In the genomic region with DNA sequence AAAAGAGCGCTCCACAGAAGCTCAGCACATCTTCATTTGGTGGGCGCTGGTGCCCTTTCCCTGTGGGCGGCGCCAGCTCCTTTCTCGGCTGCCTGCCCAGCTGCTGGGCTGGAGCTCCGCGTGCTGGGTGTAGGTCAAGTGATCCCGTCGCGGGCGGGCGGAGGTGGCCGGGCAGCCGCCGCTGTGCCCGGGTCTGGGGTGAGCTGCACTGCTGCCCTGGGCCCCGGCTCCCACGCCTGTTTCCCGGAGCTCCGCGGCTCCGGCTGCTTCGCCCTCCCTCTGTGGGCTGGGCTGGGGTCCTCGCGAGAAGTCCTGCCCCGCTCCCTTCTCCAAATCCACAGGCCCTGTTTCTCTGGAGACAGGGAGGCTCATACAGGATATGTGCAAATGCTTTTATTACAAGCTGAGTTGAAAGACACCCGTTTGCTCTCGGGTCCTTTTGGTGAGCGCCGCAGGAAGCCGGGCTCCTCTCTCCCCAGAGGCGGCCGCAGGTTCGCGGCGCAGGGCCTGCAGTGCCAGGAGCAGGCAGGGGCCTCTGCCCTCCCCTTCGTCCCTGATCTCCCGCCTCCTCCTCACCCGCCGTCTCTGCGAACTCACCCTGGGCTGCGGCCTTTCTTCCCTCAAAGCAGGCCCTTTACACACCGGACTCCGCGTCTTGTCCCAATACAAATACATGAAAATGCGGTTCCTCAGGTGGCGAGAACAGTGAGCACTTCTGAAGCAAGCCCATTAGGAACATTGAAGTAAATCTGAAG, we compare ENCODE assay signal across 9 cellular contexts.
A peak's percentile ranks its signal among the peaks of the same experiment; 100 is the strongest.
DNase-seq lines count a peak whose midpoint lies in the region; ATAC-seq, FAIRE-seq and TF ChIP-seq lines count a peak whose summit lies in the region.
"Had no signal": no experiment of that assay in that cellular context is flagged by ENCODE, and none has a peak within 500 bp of the region (broad histone marks: within the 10 kb centered on the region; RNA-seq: fewer than 3 reads in every experiment).

No MANE protein-coding gene starts in this region.

- no peak for TF ChIP-seq RAD21 in A549 (conservative IDR thresholded peaks at IDR 0.05 in 1 of 2, IDR thresholded peaks at IDR 0.05 in 1 of 2)

- H3K27me3 ChIP-seq in HUES6 (ENCODE audit: control insufficient read depth, insufficient read depth, low read length) (peaks cover 26% of the 10 kb centered on the region), esophagus (ENCODE audit: control insufficient read depth in 1 of 2, insufficient read depth in 2 of 2, low read length in 2 of 2) (no peaks in the 10 kb centered on the region), subcutaneous abdominal adipose tissue (ENCODE audit: control insufficient read depth in 5 of 5, insufficient read depth in 4 of 5, low read length in 5 of 5) (no peaks in the 10 kb centered on the region)

- no peak overlapping the region for H3K27ac Mint-ChIP-seq in activated T-cell treated with anti-CD3 and anti-CD28 coated beads, Interleukin-2, amount 50 U/mL, for 24 hours
- peak overlapping the region; percentile 95 for H3K27ac Mint-ChIP-seq in mesothelial cell of epicardium

- POLR2A ChIA-PET in A549 (lab: Yijun Ruan, JAX), result interaction anchor here (0.7 to 1.9 kb wide), 5 partner anchors 10 to 1442 kb away, joined by 3 to 12 read pairs (median 4); a partner anchor contains a TSS

- DNase-seq in A549 (ENCODE audit: low read depth in 1 of 2, low spot score in 1 of 2) (peak; percentile 52), mesothelial cell of epicardium (ENCODE audit: low spot score in 2 of 2, unreplicated experiment in 2 of 2) (peak; percentile 40 to 65)
- DNase-seq in activated T-cell treated with anti-CD3 and anti-CD28 coated beads, Interleukin-2, amount 50 U/mL, for 24 hours, result peak; percentile 69

- no peaks in the 10 kb centered on the region for H3K36me3 Mint-ChIP-seq in activated T-cell treated with anti-CD3 and anti-CD28 coated beads, Interleukin-2, amount 50 U/mL, for 24 hours (ENCODE audit: low read depth)
- H3K36me3 Mint-ChIP-seq in mesothelial cell of epicardium, result peaks cover 7% of the 10 kb centered on the region

- H3K4me2 ChIP-seq in A549, result peak overlapping the region; percentile 87

- TF ChIP-seq CTCF in A549 (IDR thresholded peaks at IDR 0.05) (peak; percentile 26; the same call in 2 of the 3 replicates), mesothelial cell of epicardium (IDR thresholded peaks at IDR 0.05; ENCODE audit: unreplicated experiment) (no peak)

- peak overlapping the region; percentile 77 for H3K9ac ChIP-seq in HUES6 (ENCODE audit: low read length)
- peak overlapping the region; percentile 50 to 77 (median 61) for H3K9ac ChIP-seq in subcutaneous abdominal adipose tissue (ENCODE audit: low read length in 5 of 5)

- peak; percentile 25; the same call in 1 of the 2 replicates for TF ChIP-seq POLR2A in A549 (IDR thresholded peaks at IDR 0.05; ENCODE audit: low read length)

- H3K36me3 ChIP-seq in HUES6 (ENCODE audit: control insufficient read depth, insufficient read depth, low read length), result no peaks in the 10 kb centered on the region
- no peaks in the 10 kb centered on the region for H3K36me3 ChIP-seq in esophagus (ENCODE audit: control insufficient read depth in 2 of 2, insufficient read depth in 2 of 2, low read length in 1 of 2)
- H3K36me3 ChIP-seq in subcutaneous abdominal adipose tissue (ENCODE audit: control insufficient read depth in 5 of 5, insufficient read depth in 5 of 5, low read length in 5 of 5), result no peaks in the 10 kb centered on the region

- peaks cover 5% of the 10 kb centered on the region; the same call in 1 of the 3 replicates for H3K4me1 ChIP-seq in A549
- peaks cover 15% of the 10 kb centered on the region; the same call in 1 of the 2 replicates for H3K4me1 ChIP-seq in HUES6 (ENCODE audit: control insufficient read depth, insufficient read depth, low read length)
- H3K4me1 ChIP-seq in esophagus (ENCODE audit: control insufficient read depth in 2 of 2, insufficient read depth in 2 of 2, low read length in 1 of 2), result peaks cover 0 to 3% of the 10 kb centered on the region in 2 donors
- peaks cover 0 to 30% (median 20%) of the 10 kb centered on the region in 5 donors for H3K4me1 ChIP-seq in subcutaneous abdominal adipose tissue (ENCODE audit: control insufficient read depth in 5 of 5, insufficient read depth in 5 of 5, low read length in 5 of 5)

- ATAC-seq in A549 (peak; percentile 74 to 85), GM18868 (IDR thresholded peaks at IDR 0.05; ENCODE audit: unreplicated experiment) (peak; percentile 51), HG03565 (IDR thresholded peaks at IDR 0.05; ENCODE audit: unreplicated experiment) (no peak)

- H3K4me3 Mint-ChIP-seq in activated T-cell treated with anti-CD3 and anti-CD28 coated beads, Interleukin-2, amount 50 U/mL, for 24 hours, result peak overlapping the region; percentile 74
- H3K4me3 Mint-ChIP-seq in mesothelial cell of epicardium, result peak overlapping the region; percentile 85

- peaks cover 52% of the 10 kb centered on the region for H3K27me3 Mint-ChIP-seq in activated T-cell treated with anti-CD3 and anti-CD28 coated beads, Interleukin-2, amount 50 U/mL, for 24 hours
- H3K27me3 Mint-ChIP-seq in mesothelial cell of epicardium (ENCODE audit: low read depth), result peaks cover 4% of the 10 kb centered on the region

- CTCF ChIA-PET in A549 (lab: Yijun Ruan, JAX), result interaction anchor here (1.2 to 1.4 kb wide), 3 partner anchors 21 to 69 kb away, joined by 3 to 6 read pairs (median 5); no protein-coding TSS in a partner anchor

- no peaks in the 10 kb centered on the region for H3K9me3 Mint-ChIP-seq in activated T-cell treated with anti-CD3 and anti-CD28 coated beads, Interleukin-2, amount 50 U/mL, for 24 hours
- no peaks in the 10 kb centered on the region for H3K9me3 Mint-ChIP-seq in mesothelial cell of epicardium

- TF ChIP-seq EP300 in A549 (IDR thresholded peaks at IDR 0.05), result no peak

- no peaks in the 10 kb centered on the region for H3K9me3 ChIP-seq in A549
- no peaks in the 10 kb centered on the region for H3K9me3 ChIP-seq in HUES6 (ENCODE audit: control insufficient read depth, insufficient read depth, low read depth, low read length)
- H3K9me3 ChIP-seq in esophagus (ENCODE audit: control insufficient read depth in 2 of 2, insufficient read depth in 1 of 2, low read depth in 1 of 2, low read length in 1 of 2), result no peaks in the 10 kb centered on the region
- no peaks in the 10 kb centered on the region for H3K9me3 ChIP-seq in subcutaneous abdominal adipose tissue (ENCODE audit: control insufficient read depth in 5 of 5, low read length in 5 of 5)

- H3K4me1 Mint-ChIP-seq in activated T-cell treated with anti-CD3 and anti-CD28 coated beads, Interleukin-2, amount 50 U/mL, for 24 hours (ENCODE audit: low read depth), result peaks cover 20% of the 10 kb centered on the region
- peaks cover 28% of the 10 kb centered on the region for H3K4me1 Mint-ChIP-seq in mesothelial cell of epicardium

- WGBS in A549 (ENCODE audit: missing lambda C conversion rate), result 48% methylated on average over 47 of the region's 47 CpGs
- 4 to 7% methylated on average over 46 to 47 of the region's 47 CpGs for WGBS in esophagus, 2 donors

- no peak for FAIRE-seq in A549 (lab: Jason Lieb, UNC)
- FAIRE-seq: islet of Langerhans had no signal

- H3K27ac ChIP-seq in A549 (peak overlapping the region; percentile 79 to 80), HUES6 (ENCODE audit: low read depth, low read length) (no peak overlapping the region; the same call in 1 of the 2 replicates), esophagus (ENCODE audit: low read depth in 2 of 2, low read length in 1 of 2) (peak overlapping the region; percentile 37 to 59), subcutaneous abdominal adipose tissue (ENCODE audit: low read depth, low read length) (peak overlapping the region; percentile 71)

- H3K4me3 ChIP-seq in A549 (peak overlapping the region; percentile 54), HUES6 (ENCODE audit: low read depth, low read length) (peak overlapping the region; percentile 70), esophagus (ENCODE audit: low read depth in 1 of 2, low read length in 2 of 2) (peak overlapping the region; percentile 45 to 46), subcutaneous abdominal adipose tissue (ENCODE audit: low read depth in 1 of 5, low read length in 5 of 5) (peak overlapping the region; percentile 62 to 79 (median 73))

TF ChIP-seq in A549, 52 proteins besides CTCF, POLR2A, EP300 and RAD21:
- TF ChIP-seq, protein P1, sequence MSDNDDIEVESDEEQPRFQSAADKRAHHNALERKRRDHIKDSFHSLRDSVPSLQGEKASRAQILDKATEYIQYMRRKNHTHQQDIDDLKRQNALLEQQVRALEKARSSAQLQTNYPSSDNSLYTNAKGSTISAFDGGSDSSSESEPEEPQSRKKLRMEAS (IDR thresholded peaks at IDR 0.05), result peak; percentile 68
- TF ChIP-seq, protein P2, sequence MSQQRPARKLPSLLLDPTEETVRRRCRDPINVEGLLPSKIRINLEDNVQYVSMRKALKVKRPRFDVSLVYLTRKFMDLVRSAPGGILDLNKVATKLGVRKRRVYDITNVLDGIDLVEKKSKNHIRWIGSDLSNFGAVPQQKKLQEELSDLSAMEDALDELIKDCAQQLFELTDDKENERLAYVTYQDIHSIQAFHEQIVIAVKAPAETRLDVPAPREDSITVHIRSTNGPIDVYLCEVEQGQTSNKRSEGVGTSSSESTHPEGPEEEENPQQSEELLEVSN (IDR thresholded peaks at IDR 0.05; ENCODE audit: borderline replicate concordance, low read depth), result peak; percentile 34; the same call in 1 of the 2 replicates
- TF ChIP-seq ZFP36 (IDR thresholded peaks at IDR 0.05; ENCODE audit: borderline replicate concordance, partially characterized antibody) (no peak), CHD2 (IDR thresholded peaks at IDR 0.05; ENCODE audit: low read length, partially characterized antibody) (peak; percentile 65)
